1 cellular context compared by ENCODE assay signal in the genomic region with DNA sequence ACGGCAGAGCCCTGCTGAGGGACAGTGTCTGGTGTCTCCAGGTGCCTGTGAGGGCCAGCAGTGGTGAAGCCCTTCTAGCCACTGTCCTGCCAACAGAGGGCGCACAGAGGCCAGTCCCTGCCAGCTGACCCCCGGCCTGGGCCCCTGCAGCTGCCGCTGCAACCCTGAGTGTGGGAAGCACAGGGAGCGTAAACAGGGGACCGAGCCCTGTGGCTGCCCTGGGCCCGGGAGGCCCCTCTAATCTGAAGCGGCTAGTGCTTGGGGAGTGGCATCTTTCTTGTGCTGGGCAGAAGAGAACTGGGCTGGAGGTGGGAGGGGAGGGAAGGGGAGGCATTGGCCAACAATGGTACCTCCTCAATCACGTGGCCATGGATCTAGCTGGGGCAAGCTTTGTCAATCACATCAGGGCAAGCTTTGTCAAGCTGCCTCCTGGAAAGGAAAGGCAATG.
TF ChIP-seq lines count a peak whose summit lies in the region.

No MANE protein-coding gene starts in this region.

TF ChIP-seq in HepG2, 621 proteins besides CTCF, POLR2A, EP300 and RAD21 (continued from another document and continues in another):
- TF ChIP-seq ZNF839 (CRISPR knock-in tag; IDR thresholded peaks at IDR 0.05; ENCODE audit: borderline replicate concordance) (no peak), ZBTB7A (CRISPR knock-in tag; IDR thresholded peaks at IDR 0.05) (no peak), ZNF274 (CRISPR knock-in tag; IDR thresholded peaks at IDR 0.05) (no peak), HOXA9 (CRISPR knock-in tag; IDR thresholded peaks at IDR 0.05; ENCODE audit: borderline replicate concordance) (no peak), CCDC6 (CRISPR knock-in tag; IDR thresholded peaks at IDR 0.05) (peak; percentile 47; the same call in 1 of the 2 replicates), TBX2 (CRISPR knock-in tag; IDR thresholded peaks at IDR 0.05; ENCODE audit: borderline replicate concordance) (peak; percentile 30; the same call in 1 of the 2 replicates), ZNF644 (CRISPR knock-in tag; IDR thresholded peaks at IDR 0.05; ENCODE audit: low read depth) (peak; percentile 28; the same call in 1 of the 2 replicates), HMG20B (CRISPR knock-in tag; conservative IDR thresholded peaks at IDR 0.05) (no peak), ZC3H13 (CRISPR knock-in tag; IDR thresholded peaks at IDR 0.05) (no peak), ZNF253 (CRISPR knock-in tag; IDR thresholded peaks at IDR 0.05; ENCODE audit: borderline replicate concordance) (0 out of 2 replicates have a peak, but pooled peaks have one; percentile 22), PHF8 (CRISPR knock-in tag; IDR thresholded peaks at IDR 0.05) (peak; percentile 29; the same call in 1 of the 2 replicates), ARID2 (CRISPR knock-in tag; IDR thresholded peaks at IDR 0.05; ENCODE audit: borderline replicate concordance) (no peak), ZNF724P (CRISPR knock-in tag; IDR thresholded peaks at IDR 0.05; ENCODE audit: borderline replicate concordance) (no peak), REXO4 (CRISPR knock-in tag; IDR thresholded peaks at IDR 0.05; ENCODE audit: borderline replicate concordance) (no peak), KLF9 (CRISPR knock-in tag; IDR thresholded peaks at IDR 0.05; ENCODE audit: low read depth) (no peak), EEA1 (CRISPR knock-in tag; IDR thresholded peaks at IDR 0.05; ENCODE audit: borderline replicate concordance) (peak; percentile 38; the same call in 1 of the 2 replicates), RBM39 (IDR thresholded peaks at IDR 0.05; ENCODE audit: low read depth, low read length, poor library complexity, severe bottlenecking) (peak; percentile 81), KLF15 (CRISPR knock-in tag; IDR thresholded peaks at IDR 0.05; ENCODE audit: borderline replicate concordance) (no peak; the same call in 1 of the 2 replicates), ZNF678 (CRISPR knock-in tag; IDR thresholded peaks at IDR 0.05) (no peak), SUZ12 (IDR thresholded peaks at IDR 0.05; ENCODE audit: low read depth, low read length) (no peak), ARNTL (CRISPR knock-in tag; IDR thresholded peaks at IDR 0.05) (no peak), SP4 (CRISPR knock-in tag; IDR thresholded peaks at IDR 0.05) (no peak; the same call in 1 of the 2 replicates), HOXA3 (CRISPR knock-in tag; IDR thresholded peaks at IDR 0.05) (peak; percentile 51; the same call in 1 of the 2 replicates), TP53 (CRISPR knock-in tag; conservative IDR thresholded peaks at IDR 0.05) (no peak), PAWR (CRISPR knock-in tag; IDR thresholded peaks at IDR 0.05; ENCODE audit: borderline replicate concordance) (no peak), TBP (CRISPR knock-in tag; IDR thresholded peaks at IDR 0.05) (no peak), ZFP1 (CRISPR knock-in tag; IDR thresholded peaks at IDR 0.05) (no peak), ZSCAN20 (CRISPR knock-in tag; IDR thresholded peaks at IDR 0.05; ENCODE audit: borderline replicate concordance) (no peak), KDM2A (CRISPR knock-in tag; IDR thresholded peaks at IDR 0.05; ENCODE audit: borderline replicate concordance, low read depth) (peak; percentile 43; the same call in 1 of the 2 replicates), ZNF749 (CRISPR knock-in tag; IDR thresholded peaks at IDR 0.05; ENCODE audit: borderline replicate concordance) (0 out of 2 replicates have a peak, but pooled peaks have one; percentile 43), IRF2 (CRISPR knock-in tag; IDR thresholded peaks at IDR 0.05) (no peak)
- TF ChIP-seq, protein P1, sequence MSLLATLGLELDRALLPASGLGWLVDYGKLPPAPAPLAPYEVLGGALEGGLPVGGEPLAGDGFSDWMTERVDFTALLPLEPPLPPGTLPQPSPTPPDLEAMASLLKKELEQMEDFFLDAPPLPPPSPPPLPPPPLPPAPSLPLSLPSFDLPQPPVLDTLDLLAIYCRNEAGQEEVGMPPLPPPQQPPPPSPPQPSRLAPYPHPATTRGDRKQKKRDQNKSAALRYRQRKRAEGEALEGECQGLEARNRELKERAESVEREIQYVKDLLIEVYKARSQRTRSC (CRISPR knock-in tag; IDR thresholded peaks at IDR 0.05; ENCODE audit: low read depth) = no peak
- TF ChIP-seq, protein P2, sequence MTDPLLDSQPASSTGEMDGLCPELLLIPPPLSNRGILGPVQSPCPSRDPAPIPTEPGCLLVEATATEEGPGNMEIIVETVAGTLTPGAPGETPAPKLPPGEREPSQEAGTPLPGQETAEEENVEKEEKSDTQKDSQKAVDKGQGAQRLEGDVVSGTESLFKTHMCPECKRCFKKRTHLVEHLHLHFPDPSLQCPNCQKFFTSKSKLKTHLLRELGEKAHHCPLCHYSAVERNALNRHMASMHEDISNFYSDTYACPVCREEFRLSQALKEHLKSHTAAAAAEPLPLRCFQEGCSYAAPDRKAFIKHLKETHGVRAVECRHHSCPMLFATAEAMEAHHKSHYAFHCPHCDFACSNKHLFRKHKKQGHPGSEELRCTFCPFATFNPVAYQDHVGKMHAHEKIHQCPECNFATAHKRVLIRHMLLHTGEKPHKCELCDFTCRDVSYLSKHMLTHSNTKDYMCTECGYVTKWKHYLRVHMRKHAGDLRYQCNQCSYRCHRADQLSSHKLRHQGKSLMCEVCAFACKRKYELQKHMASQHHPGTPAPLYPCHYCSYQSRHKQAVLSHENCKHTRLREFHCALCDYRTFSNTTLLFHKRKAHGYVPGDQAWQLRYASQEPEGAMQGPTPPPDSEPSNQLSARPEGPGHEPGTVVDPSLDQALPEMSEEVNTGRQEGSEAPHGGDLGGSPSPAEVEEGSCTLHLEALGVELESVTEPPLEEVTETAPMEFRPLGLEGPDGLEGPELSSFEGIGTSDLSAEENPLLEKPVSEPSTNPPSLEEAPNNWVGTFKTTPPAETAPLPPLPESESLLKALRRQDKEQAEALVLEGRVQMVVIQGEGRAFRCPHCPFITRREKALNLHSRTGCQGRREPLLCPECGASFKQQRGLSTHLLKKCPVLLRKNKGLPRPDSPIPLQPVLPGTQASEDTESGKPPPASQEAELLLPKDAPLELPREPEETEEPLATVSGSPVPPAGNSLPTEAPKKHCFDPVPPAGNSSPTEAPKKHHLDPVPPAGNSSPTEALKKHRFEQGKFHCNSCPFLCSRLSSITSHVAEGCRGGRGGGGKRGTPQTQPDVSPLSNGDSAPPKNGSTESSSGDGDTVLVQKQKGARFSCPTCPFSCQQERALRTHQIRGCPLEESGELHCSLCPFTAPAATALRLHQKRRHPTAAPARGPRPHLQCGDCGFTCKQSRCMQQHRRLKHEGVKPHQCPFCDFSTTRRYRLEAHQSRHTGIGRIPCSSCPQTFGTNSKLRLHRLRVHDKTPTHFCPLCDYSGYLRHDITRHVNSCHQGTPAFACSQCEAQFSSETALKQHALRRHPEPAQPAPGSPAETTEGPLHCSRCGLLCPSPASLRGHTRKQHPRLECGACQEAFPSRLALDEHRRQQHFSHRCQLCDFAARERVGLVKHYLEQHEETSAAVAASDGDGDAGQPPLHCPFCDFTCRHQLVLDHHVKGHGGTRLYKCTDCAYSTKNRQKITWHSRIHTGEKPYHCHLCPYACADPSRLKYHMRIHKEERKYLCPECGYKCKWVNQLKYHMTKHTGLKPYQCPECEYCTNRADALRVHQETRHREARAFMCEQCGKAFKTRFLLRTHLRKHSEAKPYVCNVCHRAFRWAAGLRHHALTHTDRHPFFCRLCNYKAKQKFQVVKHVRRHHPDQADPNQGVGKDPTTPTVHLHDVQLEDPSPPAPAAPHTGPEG (CRISPR knock-in tag; IDR thresholded peaks at IDR 0.05) = no peak
- TF ChIP-seq, protein P3, sequence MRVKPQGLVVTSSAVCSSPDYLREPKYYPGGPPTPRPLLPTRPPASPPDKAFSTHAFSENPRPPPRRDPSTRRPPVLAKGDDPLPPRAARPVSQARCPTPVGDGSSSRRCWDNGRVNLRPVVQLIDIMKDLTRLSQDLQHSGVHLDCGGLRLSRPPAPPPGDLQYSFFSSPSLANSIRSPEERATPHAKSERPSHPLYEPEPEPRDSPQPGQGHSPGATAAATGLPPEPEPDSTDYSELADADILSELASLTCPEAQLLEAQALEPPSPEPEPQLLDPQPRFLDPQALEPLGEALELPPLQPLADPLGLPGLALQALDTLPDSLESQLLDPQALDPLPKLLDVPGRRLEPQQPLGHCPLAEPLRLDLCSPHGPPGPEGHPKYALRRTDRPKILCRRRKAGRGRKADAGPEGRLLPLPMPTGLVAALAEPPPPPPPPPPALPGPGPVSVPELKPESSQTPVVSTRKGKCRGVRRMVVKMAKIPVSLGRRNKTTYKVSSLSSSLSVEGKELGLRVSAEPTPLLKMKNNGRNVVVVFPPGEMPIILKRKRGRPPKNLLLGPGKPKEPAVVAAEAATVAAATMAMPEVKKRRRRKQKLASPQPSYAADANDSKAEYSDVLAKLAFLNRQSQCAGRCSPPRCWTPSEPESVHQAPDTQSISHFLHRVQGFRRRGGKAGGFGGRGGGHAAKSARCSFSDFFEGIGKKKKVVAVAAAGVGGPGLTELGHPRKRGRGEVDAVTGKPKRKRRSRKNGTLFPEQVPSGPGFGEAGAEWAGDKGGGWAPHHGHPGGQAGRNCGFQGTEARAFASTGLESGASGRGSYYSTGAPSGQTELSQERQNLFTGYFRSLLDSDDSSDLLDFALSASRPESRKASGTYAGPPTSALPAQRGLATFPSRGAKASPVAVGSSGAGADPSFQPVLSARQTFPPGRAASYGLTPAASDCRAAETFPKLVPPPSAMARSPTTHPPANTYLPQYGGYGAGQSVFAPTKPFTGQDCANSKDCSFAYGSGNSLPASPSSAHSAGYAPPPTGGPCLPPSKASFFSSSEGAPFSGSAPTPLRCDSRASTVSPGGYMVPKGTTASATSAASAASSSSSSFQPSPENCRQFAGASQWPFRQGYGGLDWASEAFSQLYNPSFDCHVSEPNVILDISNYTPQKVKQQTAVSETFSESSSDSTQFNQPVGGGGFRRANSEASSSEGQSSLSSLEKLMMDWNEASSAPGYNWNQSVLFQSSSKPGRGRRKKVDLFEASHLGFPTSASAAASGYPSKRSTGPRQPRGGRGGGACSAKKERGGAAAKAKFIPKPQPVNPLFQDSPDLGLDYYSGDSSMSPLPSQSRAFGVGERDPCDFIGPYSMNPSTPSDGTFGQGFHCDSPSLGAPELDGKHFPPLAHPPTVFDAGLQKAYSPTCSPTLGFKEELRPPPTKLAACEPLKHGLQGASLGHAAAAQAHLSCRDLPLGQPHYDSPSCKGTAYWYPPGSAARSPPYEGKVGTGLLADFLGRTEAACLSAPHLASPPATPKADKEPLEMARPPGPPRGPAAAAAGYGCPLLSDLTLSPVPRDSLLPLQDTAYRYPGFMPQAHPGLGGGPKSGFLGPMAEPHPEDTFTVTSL (CRISPR knock-in tag; IDR thresholded peaks at IDR 0.05; ENCODE audit: borderline replicate concordance) = no peak
- TF ChIP-seq, protein P4, sequence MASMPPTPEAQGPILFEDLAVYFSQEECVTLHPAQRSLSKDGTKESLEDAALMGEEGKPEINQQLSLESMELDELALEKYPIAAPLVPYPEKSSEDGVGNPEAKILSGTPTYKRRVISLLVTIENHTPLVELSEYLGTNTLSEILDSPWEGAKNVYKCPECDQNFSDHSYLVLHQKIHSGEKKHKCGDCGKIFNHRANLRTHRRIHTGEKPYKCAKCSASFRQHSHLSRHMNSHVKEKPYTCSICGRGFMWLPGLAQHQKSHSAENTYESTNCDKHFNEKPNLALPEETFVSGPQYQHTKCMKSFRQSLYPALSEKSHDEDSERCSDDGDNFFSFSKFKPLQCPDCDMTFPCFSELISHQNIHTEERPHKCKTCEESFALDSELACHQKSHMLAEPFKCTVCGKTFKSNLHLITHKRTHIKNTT (CRISPR knock-in tag; IDR thresholded peaks at IDR 0.05) = no peak
- TF ChIP-seq, protein P5, sequence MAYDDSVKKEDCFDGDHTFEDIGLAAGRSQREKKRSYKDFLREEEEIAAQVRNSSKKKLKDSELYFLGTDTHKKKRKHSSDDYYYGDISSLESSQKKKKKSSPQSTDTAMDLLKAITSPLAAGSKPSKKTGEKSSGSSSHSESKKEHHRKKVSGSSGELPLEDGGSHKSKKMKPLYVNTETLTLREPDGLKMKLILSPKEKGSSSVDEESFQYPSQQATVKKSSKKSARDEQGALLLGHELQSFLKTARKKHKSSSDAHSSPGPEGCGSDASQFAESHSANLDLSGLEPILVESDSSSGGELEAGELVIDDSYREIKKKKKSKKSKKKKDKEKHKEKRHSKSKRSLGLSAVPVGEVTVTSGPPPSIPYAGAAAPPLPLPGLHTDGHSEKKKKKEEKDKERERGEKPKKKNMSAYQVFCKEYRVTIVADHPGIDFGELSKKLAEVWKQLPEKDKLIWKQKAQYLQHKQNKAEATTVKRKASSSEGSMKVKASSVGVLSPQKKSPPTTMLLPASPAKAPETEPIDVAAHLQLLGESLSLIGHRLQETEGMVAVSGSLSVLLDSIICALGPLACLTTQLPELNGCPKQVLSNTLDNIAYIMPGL (CRISPR knock-in tag; IDR thresholded peaks at IDR 0.05; ENCODE audit: borderline replicate concordance in 1 of 2, low read depth in 1 of 2) = peak; percentile 85 to 87; a peak in 3 of 4 replicates
- TF ChIP-seq, protein P6, sequence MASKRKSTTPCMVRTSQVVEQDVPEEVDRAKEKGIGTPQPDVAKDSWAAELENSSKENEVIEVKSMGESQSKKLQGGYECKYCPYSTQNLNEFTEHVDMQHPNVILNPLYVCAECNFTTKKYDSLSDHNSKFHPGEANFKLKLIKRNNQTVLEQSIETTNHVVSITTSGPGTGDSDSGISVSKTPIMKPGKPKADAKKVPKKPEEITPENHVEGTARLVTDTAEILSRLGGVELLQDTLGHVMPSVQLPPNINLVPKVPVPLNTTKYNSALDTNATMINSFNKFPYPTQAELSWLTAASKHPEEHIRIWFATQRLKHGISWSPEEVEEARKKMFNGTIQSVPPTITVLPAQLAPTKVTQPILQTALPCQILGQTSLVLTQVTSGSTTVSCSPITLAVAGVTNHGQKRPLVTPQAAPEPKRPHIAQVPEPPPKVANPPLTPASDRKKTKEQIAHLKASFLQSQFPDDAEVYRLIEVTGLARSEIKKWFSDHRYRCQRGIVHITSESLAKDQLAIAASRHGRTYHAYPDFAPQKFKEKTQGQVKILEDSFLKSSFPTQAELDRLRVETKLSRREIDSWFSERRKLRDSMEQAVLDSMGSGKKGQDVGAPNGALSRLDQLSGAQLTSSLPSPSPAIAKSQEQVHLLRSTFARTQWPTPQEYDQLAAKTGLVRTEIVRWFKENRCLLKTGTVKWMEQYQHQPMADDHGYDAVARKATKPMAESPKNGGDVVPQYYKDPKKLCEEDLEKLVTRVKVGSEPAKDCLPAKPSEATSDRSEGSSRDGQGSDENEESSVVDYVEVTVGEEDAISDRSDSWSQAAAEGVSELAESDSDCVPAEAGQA (IDR thresholded peaks at IDR 0.05; ENCODE audit: low read depth) = no peak
- TF ChIP-seq, protein P6 (CRISPR knock-in tag; IDR thresholded peaks at IDR 0.05; ENCODE audit: borderline replicate concordance) = no peak
